In genomic region chr4:150822407-150822806, GRCh38 we compare ENCODE assay signal across 8 cellular contexts.
"Had no signal": no experiment of that assay in that cellular context is flagged by ENCODE, and none has a peak within 500 bp of the region (broad histone marks: within the 10 kb centered on the region; RNA-seq: fewer than 3 reads in every experiment).

No MANE protein-coding gene starts in this region.

- H3K36me3 ChIP-seq: HAP-1 had no signal

- H3K9me3 Mint-ChIP-seq: HFFc6 had no signal

- H3K9me3 ChIP-seq: HAP-1 had no signal

- H3K27ac Mint-ChIP-seq: HFFc6 had no signal

- H3K4me3 Mint-ChIP-seq: HFFc6 had no signal

- DNase-seq: GM23248, GOT3, H7, HFFc6, KG1 had no signal

- ATAC-seq: HCT116, K562 had no signal

- H3K27ac ChIP-seq: GM23248 had no signal

- H2AFZ ChIP-seq: GM23248 had no signal

- H3K9ac ChIP-seq: GM23248 had no signal

- H3K4me3 ChIP-seq: GM23248, HAP-1, K562 had no signal
